Comparison of ENCODE assay signal across 14 cellular contexts in genomic region chr7:1331026-1331425, GRCh38.
DNase-seq lines count a peak whose midpoint lies in the region; FAIRE-seq and TF ChIP-seq lines count a peak whose summit lies in the region.
"Had no signal": no experiment of that assay in that cellular context is flagged by ENCODE, and none has a peak within 500 bp of the region (broad histone marks: within the 10 kb centered on the region; RNA-seq: fewer than 3 reads in every experiment).

No MANE protein-coding gene starts in this region.

- intact Hi-C loops in kidney (cut with DNase I), result no loop called here
- intact Hi-C loops in posterior vena cava (cut with DNase I), result no loop called here
- intact Hi-C loops in spleen (cut with DNase I; ENCODE audit: low total_unique reads), result no loop called here

- no peaks in the 10 kb centered on the region for H3K4me1 ChIP-seq in SK-N-SH (ENCODE audit: control insufficient read depth in 1 of 2, insufficient read depth in 2 of 2, low read depth in 1 of 2, low read length in 1 of 2)
- no peaks in the 10 kb centered on the region for H3K4me1 ChIP-seq in kidney (ENCODE audit: control insufficient read depth in 1 of 2, insufficient read depth in 1 of 2, low read depth in 1 of 2, low read length in 2 of 2)
- no peaks in the 10 kb centered on the region for H3K4me1 ChIP-seq in spleen
- H3K4me1 ChIP-seq: A549, BE2C, Caco-2 had no signal

- no peak overlapping the region for H2AFZ ChIP-seq in SK-N-SH (ENCODE audit: low read depth)

- no peak for TF ChIP-seq CTCF in SK-N-SH (IDR thresholded peaks at IDR 0.05)
- TF ChIP-seq CTCF in kidney (IDR thresholded peaks at IDR 0.05; ENCODE audit: borderline replicate concordance, extremely low read depth, insufficient read depth), result no peak
- no peak for TF ChIP-seq CTCF in spleen (IDR thresholded peaks at IDR 0.05 in 8 of 11, conservative IDR thresholded peaks at IDR 0.05 in 3 of 11)

- H3K27me3 ChIP-seq in SK-N-SH (ENCODE audit: insufficient read depth) (peaks cover 93% of the 10 kb centered on the region), spleen (replicated peaks in 1 of 7) (peaks cover 0 to 68% (median 20%) of the 10 kb centered on the region in 7 donors)

- no peak for TF ChIP-seq RAD21 in SK-N-SH (IDR thresholded peaks at IDR 0.05; ENCODE audit: low read length)

- no peaks in the 10 kb centered on the region for H4K20me1 ChIP-seq in SK-N-SH (ENCODE audit: insufficient read depth)

- no peaks in the 10 kb centered on the region for H3K9me2 ChIP-seq in SK-N-SH

- DNase-seq in SK-N-SH (peak; percentile 47), kidney (peak; percentile 46), posterior vena cava (ENCODE audit: low spot score) (peak; percentile 70), spleen (peak; percentile 61), NCI-H82 treated with DMSO at 0.1 percent for 48 hours (lab: John Stamatoyannopoulos, UW; ENCODE audit: unreplicated experiment) (no peak), urothelium cell line (ENCODE audit: low spot score) (no peak)
- no peak for DNase-seq in effector CD8-positive, alpha-beta T cell (lab: John Stamatoyannopoulos, UW)
- DNase-seq: BE2C; Caco-2; CD8-positive, alpha-beta memory T cell; HCEC 1CT; HFFc6 had no signal

- H3K9me3 ChIP-seq in SK-N-SH (no peaks in the 10 kb centered on the region; the same call in none of the 2 replicates), kidney (ENCODE audit: control insufficient read depth in 1 of 2, low read length in 2 of 2) (peaks cover 0 to under 1% of the 10 kb centered on the region in 2 donors), spleen (peaks cover 0 to 14% (median 7%) of the 10 kb centered on the region in 8 donors)
- H3K9me3 ChIP-seq: BE2C, Caco-2 had no signal

- FAIRE-seq in kidney (lab: Jason Lieb, UNC) (no peak), urothelium cell line (lab: Jason Lieb, UNC) (no peak)
- FAIRE-seq: A549, HepG2 had no signal

- 5% methylated on average over 20 of the region's 25 CpGs for WGBS in SK-N-SH (ENCODE audit: low lambda C conversion rate)
- WGBS in spleen, 5 donors, result 83 to 96% (median 86%) methylated on average over 14 to 25 of the region's 25 CpGs

- H3K9ac ChIP-seq in SK-N-SH, result no peak overlapping the region
- H3K9ac ChIP-seq in kidney (ENCODE audit: low read length in 2 of 2), result no peak overlapping the region

- POLR2A ChIA-PET in SK-N-SH (lab: Yijun Ruan, JAX), result no interaction called here

- TF ChIP-seq EP300 in SK-N-SH (IDR thresholded peaks at IDR 0.05; ENCODE audit: borderline replicate concordance in 1 of 2, low read depth in 1 of 2, low read length in 1 of 2), result no peak

- no peaks in the 10 kb centered on the region for H3K36me3 ChIP-seq in SK-N-SH (replicated peaks in 1 of 2; ENCODE audit: control insufficient read depth in 1 of 2, insufficient read depth in 2 of 2, low read length in 1 of 2)
- no peaks in the 10 kb centered on the region for H3K36me3 ChIP-seq in kidney (ENCODE audit: control insufficient read depth in 1 of 2, insufficient read depth in 2 of 2, low read length in 2 of 2)
- H3K36me3 ChIP-seq in spleen, result no peaks in the 10 kb centered on the region
- H3K36me3 ChIP-seq: BE2C had no signal

- CTCF ChIA-PET in SK-N-SH (lab: Yijun Ruan, JAX), result interaction anchor here (1.8 kb wide), 2 partner anchors 101 to 138 kb away, joined by 5 to 9 read pairs; no protein-coding TSS in a partner anchor

- H3K79me2 ChIP-seq in SK-N-SH (ENCODE audit: insufficient read depth), result no peaks in the 10 kb centered on the region

- H3K27ac ChIP-seq in SK-N-SH (ENCODE audit: low read depth in 2 of 2, low read length in 1 of 2), result no peak overlapping the region
- H3K27ac ChIP-seq in kidney (ENCODE audit: low read depth in 2 of 2, low read length in 2 of 2), result no peak overlapping the region
- H3K27ac ChIP-seq in spleen, result no peak overlapping the region
- H3K27ac ChIP-seq: A549 had no signal

- H3K4me3 ChIP-seq in SK-N-SH (ENCODE audit: low read depth in 2 of 2, low read length in 1 of 2), result no peak overlapping the region
- no peak overlapping the region for H3K4me3 ChIP-seq in kidney (ENCODE audit: low read length in 2 of 2)
- no peak overlapping the region for H3K4me3 ChIP-seq in spleen
- H3K4me3 ChIP-seq: A549 had no signal

- TF ChIP-seq POLR2A in spleen (IDR thresholded peaks at IDR 0.05), result no peak

- H3F3A ChIP-seq in SK-N-SH (replicated peaks; ENCODE audit: insufficient read depth), result peaks cover 14% of the 10 kb centered on the region

- no peak overlapping the region for H3K4me2 ChIP-seq in SK-N-SH
- H3K4me2 ChIP-seq: A549 had no signal

TF ChIP-seq in SK-N-SH, 30 proteins besides CTCF, POLR2A, EP300 and RAD21 (continues in another document):
- no peak for TF ChIP-seq JUND (IDR thresholded peaks at IDR 0.05)
- TF ChIP-seq RXRA (IDR thresholded peaks at IDR 0.05; ENCODE audit: borderline replicate concordance, low read depth), result no peak
- TF ChIP-seq ZBTB33 (IDR thresholded peaks at IDR 0.05; ENCODE audit: borderline replicate concordance, low read depth), result no peak
- TF ChIP-seq NRF1 (IDR thresholded peaks at IDR 0.05; ENCODE audit: low read depth, low read length), result no peak
- TF ChIP-seq YY1 (IDR thresholded peaks at IDR 0.05; ENCODE audit: low read depth), result no peak
- no peak for TF ChIP-seq USF1 (IDR thresholded peaks at IDR 0.05; ENCODE audit: borderline replicate concordance, low read depth)
- no peak for TF ChIP-seq POLR2AphosphoS5 (IDR thresholded peaks at IDR 0.05; ENCODE audit: low read depth, low read length)
- no peak for TF ChIP-seq FOSL2 (IDR thresholded peaks at IDR 0.05; ENCODE audit: borderline replicate concordance, low read depth)
- TF ChIP-seq REST (IDR thresholded peaks at IDR 0.05; ENCODE audit: low read depth, low read length), result no peak
- no peak for TF ChIP-seq SMC3 (IDR thresholded peaks at IDR 0.05; ENCODE audit: low read depth, low read length)
- no peak for TF ChIP-seq SIN3A (IDR thresholded peaks at IDR 0.05; ENCODE audit: borderline replicate concordance, low read depth, low read length)
- no peak for TF ChIP-seq IRF3 (IDR thresholded peaks at IDR 0.05; ENCODE audit: low read depth, low read length)
- no peak for TF ChIP-seq FOXM1 (IDR thresholded peaks at IDR 0.05; ENCODE audit: low read depth)
- TF ChIP-seq TEAD4 (IDR thresholded peaks at IDR 0.05; ENCODE audit: borderline replicate concordance, insufficient read depth), result no peak
- TF ChIP-seq TCF12 (IDR thresholded peaks at IDR 0.05), result no peak

Comparison
In these comparisons a context has a peak if more than half of its experiments do, and no peak if none do; other contexts are left out.
1. DNase-seq: peak in SK-N-SH (single experiment), kidney (single experiment), posterior vena cava (single experiment) and spleen (single experiment); none in NCI-H82 treated with DMSO at 0.1 percent for 48 hours (single experiment), urothelium cell line (single experiment) and effector CD8-positive, alpha-beta T cell (single experiment).